Comparison of ENCODE assay signal across 1 cellular context in genomic region chr3:156816794-156817741, GRCh38.
A peak's percentile ranks its signal among the peaks of the same experiment; 100 is the strongest.
TF ChIP-seq lines count a peak whose summit lies in the region.

No MANE protein-coding gene starts in this region.

TF ChIP-seq in GM12878, 131 proteins besides CTCF, POLR2A, EP300 and RAD21 (continued from another document and continues in another):
- TF ChIP-seq, protein P1, sequence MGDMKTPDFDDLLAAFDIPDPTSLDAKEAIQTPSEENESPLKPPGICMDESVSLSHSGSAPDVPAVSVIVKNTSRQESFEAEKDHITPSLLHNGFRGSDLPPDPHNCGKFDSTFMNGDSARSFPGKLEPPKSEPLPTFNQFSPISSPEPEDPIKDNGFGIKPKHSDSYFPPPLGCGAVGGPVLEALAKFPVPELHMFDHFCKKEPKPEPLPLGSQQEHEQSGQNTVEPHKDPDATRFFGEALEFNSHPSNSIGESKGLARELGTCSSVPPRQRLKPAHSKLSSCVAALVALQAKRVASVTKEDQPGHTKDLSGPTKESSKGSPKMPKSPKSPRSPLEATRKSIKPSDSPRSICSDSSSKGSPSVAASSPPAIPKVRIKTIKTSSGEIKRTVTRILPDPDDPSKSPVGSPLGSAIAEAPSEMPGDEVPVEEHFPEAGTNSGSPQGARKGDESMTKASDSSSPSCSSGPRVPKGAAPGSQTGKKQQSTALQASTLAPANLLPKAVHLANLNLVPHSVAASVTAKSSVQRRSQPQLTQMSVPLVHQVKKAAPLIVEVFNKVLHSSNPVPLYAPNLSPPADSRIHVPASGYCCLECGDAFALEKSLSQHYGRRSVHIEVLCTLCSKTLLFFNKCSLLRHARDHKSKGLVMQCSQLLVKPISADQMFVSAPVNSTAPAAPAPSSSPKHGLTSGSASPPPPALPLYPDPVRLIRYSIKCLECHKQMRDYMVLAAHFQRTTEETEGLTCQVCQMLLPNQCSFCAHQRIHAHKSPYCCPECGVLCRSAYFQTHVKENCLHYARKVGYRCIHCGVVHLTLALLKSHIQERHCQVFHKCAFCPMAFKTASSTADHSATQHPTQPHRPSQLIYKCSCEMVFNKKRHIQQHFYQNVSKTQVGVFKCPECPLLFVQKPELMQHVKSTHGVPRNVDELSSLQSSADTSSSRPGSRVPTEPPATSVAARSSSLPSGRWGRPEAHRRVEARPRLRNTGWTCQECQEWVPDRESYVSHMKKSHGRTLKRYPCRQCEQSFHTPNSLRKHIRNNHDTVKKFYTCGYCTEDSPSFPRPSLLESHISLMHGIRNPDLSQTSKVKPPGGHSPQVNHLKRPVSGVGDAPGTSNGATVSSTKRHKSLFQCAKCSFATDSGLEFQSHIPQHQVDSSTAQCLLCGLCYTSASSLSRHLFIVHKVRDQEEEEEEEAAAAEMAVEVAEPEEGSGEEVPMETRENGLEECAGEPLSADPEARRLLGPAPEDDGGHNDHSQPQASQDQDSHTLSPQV (IDR thresholded peaks at IDR 0.05): peak; percentile 85; the same call in 1 of the 2 replicates
- TF ChIP-seq, protein P2, sequence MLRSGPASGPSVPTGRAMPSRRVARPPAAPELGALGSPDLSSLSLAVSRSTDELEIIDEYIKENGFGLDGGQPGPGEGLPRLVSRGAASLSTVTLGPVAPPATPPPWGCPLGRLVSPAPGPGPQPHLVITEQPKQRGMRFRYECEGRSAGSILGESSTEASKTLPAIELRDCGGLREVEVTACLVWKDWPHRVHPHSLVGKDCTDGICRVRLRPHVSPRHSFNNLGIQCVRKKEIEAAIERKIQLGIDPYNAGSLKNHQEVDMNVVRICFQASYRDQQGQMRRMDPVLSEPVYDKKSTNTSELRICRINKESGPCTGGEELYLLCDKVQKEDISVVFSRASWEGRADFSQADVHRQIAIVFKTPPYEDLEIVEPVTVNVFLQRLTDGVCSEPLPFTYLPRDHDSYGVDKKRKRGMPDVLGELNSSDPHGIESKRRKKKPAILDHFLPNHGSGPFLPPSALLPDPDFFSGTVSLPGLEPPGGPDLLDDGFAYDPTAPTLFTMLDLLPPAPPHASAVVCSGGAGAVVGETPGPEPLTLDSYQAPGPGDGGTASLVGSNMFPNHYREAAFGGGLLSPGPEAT (IDR thresholded peaks at IDR 0.05; ENCODE audit: low read depth): 0 out of 2 replicates have a peak, but pooled peaks have one; percentile 10
- TF ChIP-seq CBX3 (IDR thresholded peaks at IDR 0.05; ENCODE audit: borderline replicate concordance, low read depth) (no peak), ZNF24 (IDR thresholded peaks at IDR 0.05) (peak; percentile 84), SUPT20H (IDR thresholded peaks at IDR 0.05; ENCODE audit: borderline replicate concordance, control insufficient read depth, low read depth, low read length) (no peak), RELA (IDR thresholded peaks at IDR 0.05; ENCODE audit: borderline replicate concordance, partially characterized antibody) (peak; percentile 87), YY1 (IDR thresholded peaks at IDR 0.05; ENCODE audit: low read depth, low read length) (peak; percentile 16; the same call in 1 of the 2 replicates), NR2C1 (IDR thresholded peaks at IDR 0.05) (peak; percentile 62), RFX5 (IDR thresholded peaks at IDR 0.05; ENCODE audit: low read depth, low read length) (no peak), SREBF2 (IDR thresholded peaks at IDR 0.05; ENCODE audit: low read length) (no peak), CBX5 (IDR thresholded peaks at IDR 0.05; ENCODE audit: low read depth) (peak; percentile 54; the same call in 1 of the 2 replicates), NFYA (IDR thresholded peaks at IDR 0.05; ENCODE audit: borderline replicate concordance, low read depth, low read length) (no peak), NKRF (conservative IDR thresholded peaks at IDR 0.05) (peak; percentile 89), PAX5 (IDR thresholded peaks at IDR 0.05; ENCODE audit: borderline replicate concordance, low read depth, low read length) (peak; percentile 100), SMAD5 (IDR thresholded peaks at IDR 0.05; ENCODE audit: low read depth) (peak; percentile 64; the same call in 1 of the 2 replicates), RAD51 (IDR thresholded peaks at IDR 0.05) (no peak; the same call in 1 of the 2 replicates), TCF3 (IDR thresholded peaks at IDR 0.05; ENCODE audit: borderline replicate concordance, insufficient read depth, low read depth, low read length) (peak; percentile 100), BCL11A (IDR thresholded peaks at IDR 0.05; ENCODE audit: low read depth, low read length) (peak; percentile 100), MEF2A (IDR thresholded peaks at IDR 0.05; ENCODE audit: insufficient read depth, low read depth, low read length) (peak; percentile 87), TARDBP (IDR thresholded peaks at IDR 0.05; ENCODE audit: borderline replicate concordance) (peak; percentile 70; the same call in 1 of the 2 replicates), CEBPB (IDR thresholded peaks at IDR 0.05; ENCODE audit: borderline replicate concordance in 1 of 2, low read depth in 2 of 2, low read length in 2 of 2) (no peak), EED (IDR thresholded peaks at IDR 0.05; ENCODE audit: low read depth) (peak; percentile 87), PKNOX1 (IDR thresholded peaks at IDR 0.05) (0 out of 2 replicates have a peak, but pooled peaks have one; percentile 5), CBFB (IDR thresholded peaks at IDR 0.05; ENCODE audit: low read depth) (peak; percentile 68; the same call in 1 of the 2 replicates), ZSCAN29 (IDR thresholded peaks at IDR 0.05) (peak; percentile 50; the same call in 1 of the 2 replicates), TAF1 (IDR thresholded peaks at IDR 0.05; ENCODE audit: borderline replicate concordance, low read depth, low read length) (peak; percentile 70), SIX5 (IDR thresholded peaks at IDR 0.05; ENCODE audit: low read depth, low read length, severe bottlenecking) (no peak), CREB1 (IDR thresholded peaks at IDR 0.05; ENCODE audit: low read depth) (peak; percentile 73)
- TF ChIP-seq, protein P3, sequence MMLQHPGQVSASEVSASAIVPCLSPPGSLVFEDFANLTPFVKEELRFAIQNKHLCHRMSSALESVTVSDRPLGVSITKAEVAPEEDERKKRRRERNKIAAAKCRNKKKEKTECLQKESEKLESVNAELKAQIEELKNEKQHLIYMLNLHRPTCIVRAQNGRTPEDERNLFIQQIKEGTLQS (IDR thresholded peaks at IDR 0.05; ENCODE audit: borderline replicate concordance, extremely low read depth, low read depth, low read length): no peak
- TF ChIP-seq, protein P4, sequence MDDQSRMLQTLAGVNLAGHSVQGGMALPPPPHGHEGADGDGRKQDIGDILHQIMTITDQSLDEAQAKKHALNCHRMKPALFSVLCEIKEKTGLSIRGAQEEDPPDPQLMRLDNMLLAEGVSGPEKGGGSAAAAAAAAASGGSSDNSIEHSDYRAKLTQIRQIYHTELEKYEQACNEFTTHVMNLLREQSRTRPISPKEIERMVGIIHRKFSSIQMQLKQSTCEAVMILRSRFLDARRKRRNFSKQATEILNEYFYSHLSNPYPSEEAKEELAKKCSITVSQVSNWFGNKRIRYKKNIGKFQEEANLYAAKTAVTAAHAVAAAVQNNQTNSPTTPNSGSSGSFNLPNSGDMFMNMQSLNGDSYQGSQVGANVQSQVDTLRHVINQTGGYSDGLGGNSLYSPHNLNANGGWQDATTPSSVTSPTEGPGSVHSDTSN (IDR thresholded peaks at IDR 0.05; ENCODE audit: insufficient replicate concordance, low read depth, low read length): peak; percentile 71
- TF ChIP-seq, protein P5, sequence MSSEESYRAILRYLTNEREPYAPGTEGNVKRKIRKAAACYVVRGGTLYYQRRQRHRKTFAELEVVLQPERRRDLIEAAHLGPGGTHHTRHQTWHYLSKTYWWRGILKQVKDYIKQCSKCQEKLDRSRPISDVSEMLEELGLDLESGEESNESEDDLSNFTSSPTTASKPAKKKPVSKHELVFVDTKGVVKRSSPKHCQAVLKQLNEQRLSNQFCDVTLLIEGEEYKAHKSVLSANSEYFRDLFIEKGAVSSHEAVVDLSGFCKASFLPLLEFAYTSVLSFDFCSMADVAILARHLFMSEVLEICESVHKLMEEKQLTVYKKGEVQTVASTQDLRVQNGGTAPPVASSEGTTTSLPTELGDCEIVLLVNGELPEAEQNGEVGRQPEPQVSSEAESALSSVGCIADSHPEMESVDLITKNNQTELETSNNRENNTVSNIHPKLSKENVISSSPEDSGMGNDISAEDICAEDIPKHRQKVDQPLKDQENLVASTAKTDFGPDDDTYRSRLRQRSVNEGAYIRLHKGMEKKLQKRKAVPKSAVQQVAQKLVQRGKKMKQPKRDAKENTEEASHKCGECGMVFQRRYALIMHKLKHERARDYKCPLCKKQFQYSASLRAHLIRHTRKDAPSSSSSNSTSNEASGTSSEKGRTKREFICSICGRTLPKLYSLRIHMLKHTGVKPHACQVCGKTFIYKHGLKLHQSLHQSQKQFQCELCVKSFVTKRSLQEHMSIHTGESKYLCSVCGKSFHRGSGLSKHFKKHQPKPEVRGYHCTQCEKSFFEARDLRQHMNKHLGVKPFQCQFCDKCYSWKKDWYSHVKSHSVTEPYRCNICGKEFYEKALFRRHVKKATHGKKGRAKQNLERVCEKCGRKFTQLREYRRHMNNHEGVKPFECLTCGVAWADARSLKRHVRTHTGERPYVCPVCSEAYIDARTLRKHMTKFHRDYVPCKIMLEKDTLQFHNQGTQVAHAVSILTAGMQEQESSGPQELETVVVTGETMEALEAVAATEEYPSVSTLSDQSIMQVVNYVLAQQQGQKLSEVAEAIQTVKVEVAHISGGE (CRISPR knock-in tag; IDR thresholded peaks at IDR 0.05): no peak
- TF ChIP-seq, protein P6, sequence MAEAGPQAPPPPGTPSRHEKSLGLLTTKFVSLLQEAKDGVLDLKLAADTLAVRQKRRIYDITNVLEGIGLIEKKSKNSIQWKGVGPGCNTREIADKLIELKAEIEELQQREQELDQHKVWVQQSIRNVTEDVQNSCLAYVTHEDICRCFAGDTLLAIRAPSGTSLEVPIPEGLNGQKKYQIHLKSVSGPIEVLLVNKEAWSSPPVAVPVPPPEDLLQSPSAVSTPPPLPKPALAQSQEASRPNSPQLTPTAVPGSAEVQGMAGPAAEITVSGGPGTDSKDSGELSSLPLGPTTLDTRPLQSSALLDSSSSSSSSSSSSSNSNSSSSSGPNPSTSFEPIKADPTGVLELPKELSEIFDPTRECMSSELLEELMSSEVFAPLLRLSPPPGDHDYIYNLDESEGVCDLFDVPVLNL (IDR thresholded peaks at IDR 0.05; ENCODE audit: low read depth, low read length): no peak
- TF ChIP-seq, protein P7, sequence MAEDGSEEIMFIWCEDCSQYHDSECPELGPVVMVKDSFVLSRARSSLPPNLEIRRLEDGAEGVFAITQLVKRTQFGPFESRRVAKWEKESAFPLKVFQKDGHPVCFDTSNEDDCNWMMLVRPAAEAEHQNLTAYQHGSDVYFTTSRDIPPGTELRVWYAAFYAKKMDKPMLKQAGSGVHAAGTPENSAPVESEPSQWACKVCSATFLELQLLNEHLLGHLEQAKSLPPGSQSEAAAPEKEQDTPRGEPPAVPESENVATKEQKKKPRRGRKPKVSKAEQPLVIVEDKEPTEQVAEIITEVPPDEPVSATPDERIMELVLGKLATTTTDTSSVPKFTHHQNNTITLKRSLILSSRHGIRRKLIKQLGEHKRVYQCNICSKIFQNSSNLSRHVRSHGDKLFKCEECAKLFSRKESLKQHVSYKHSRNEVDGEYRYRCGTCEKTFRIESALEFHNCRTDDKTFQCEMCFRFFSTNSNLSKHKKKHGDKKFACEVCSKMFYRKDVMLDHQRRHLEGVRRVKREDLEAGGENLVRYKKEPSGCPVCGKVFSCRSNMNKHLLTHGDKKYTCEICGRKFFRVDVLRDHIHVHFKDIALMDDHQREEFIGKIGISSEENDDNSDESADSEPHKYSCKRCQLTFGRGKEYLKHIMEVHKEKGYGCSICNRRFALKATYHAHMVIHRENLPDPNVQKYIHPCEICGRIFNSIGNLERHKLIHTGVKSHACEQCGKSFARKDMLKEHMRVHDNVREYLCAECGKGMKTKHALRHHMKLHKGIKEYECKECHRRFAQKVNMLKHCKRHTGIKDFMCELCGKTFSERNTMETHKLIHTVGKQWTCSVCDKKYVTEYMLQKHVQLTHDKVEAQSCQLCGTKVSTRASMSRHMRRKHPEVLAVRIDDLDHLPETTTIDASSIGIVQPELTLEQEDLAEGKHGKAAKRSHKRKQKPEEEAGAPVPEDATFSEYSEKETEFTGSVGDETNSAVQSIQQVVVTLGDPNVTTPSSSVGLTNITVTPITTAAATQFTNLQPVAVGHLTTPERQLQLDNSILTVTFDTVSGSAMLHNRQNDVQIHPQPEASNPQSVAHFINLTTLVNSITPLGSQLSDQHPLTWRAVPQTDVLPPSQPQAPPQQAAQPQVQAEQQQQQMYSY (CRISPR knock-in tag; IDR thresholded peaks at IDR 0.05): no peak
- TF ChIP-seq, protein P8, sequence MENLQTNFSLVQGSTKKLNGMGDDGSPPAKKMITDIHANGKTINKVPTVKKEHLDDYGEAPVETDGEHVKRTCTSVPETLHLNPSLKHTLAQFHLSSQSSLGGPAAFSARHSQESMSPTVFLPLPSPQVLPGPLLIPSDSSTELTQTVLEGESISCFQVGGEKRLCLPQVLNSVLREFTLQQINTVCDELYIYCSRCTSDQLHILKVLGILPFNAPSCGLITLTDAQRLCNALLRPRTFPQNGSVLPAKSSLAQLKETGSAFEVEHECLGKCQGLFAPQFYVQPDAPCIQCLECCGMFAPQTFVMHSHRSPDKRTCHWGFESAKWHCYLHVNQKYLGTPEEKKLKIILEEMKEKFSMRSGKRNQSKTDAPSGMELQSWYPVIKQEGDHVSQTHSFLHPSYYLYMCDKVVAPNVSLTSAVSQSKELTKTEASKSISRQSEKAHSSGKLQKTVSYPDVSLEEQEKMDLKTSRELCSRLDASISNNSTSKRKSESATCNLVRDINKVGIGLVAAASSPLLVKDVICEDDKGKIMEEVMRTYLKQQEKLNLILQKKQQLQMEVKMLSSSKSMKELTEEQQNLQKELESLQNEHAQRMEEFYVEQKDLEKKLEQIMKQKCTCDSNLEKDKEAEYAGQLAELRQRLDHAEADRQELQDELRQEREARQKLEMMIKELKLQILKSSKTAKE (IDR thresholded peaks at IDR 0.05; ENCODE audit: low read depth, poor library complexity, severe bottlenecking): no peak
